23 cellular contexts compared by ENCODE assay signal in the genomic region with DNA sequence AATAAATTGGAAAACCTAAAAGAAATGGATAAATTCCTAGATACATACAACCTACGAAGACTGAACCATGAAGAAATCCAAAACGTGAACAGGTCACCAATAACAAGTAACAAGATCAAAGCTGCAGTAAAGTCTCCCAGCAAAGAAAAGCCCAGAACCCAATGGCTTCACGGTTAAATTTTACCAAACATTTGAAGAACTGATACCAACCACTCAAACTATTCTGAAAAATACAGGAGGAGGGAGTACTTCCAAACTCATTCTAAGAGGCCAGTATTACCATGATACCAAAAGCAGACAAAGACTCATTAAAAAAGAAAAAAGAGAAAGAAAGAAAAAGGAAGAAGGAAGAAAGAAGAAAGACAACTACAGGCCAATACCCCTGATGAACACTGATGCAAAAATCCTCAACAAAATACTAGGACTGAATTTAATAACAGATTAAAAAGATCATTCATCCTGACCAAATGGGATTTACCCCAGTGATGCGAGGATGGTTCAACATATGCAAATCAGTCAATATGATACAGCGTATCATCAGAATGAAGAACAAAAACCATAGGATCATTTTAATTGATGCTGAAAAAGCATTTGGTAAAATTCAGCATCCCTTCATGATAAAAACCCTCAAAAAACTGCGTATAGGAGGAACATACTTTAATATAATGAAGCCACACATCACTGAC. TPM values are rescaled to one million over a fixed set of nuclear protein-coding genes. Genes with fewer than 3 reads are reported as not detected.
DNase-seq lines count a peak whose midpoint lies in the region; ATAC-seq, FAIRE-seq and TF ChIP-seq lines count a peak whose summit lies in the region.
"Had no signal": no experiment of that assay in that cellular context is flagged by ENCODE, and none has a peak within 500 bp of the region (broad histone marks: within the 10 kb centered on the region; RNA-seq: fewer than 3 reads in every experiment).

No MANE protein-coding gene starts in this region.

- H2AFZ ChIP-seq in GM12878 (ENCODE audit: control insufficient read depth, low read depth, low read length), result no peak overlapping the region
- H2AFZ ChIP-seq: GM23248 had no signal

- no peak for FAIRE-seq in GM12878 (lab: Jason Lieb, UNC)
- FAIRE-seq: GM12892, H1 had no signal

- H3K27ac ChIP-seq in GM12878 (ENCODE audit: control insufficient read depth, insufficient read depth), result no peak overlapping the region
- H3K27ac ChIP-seq: 22Rv1, BLaER1, C4-2B, GM23248 had no signal

- H3K27me3 Mint-ChIP-seq in activated T-cell treated with anti-CD3 and anti-CD28 coated beads, Interleukin-2, amount 50 U/mL, for 72 hours (ENCODE audit: low read depth), result no peaks in the 10 kb centered on the region
- H3K27me3 Mint-ChIP-seq in progenitor cell of endocrine pancreas, result peaks cover 3% of the 10 kb centered on the region

- no TSS peak for BruUV-seq in GM12878 (replicated peaks; lab: Mats Ljungman, UMichigan)

- no peaks in the 10 kb centered on the region for H3K4me1 Mint-ChIP-seq in activated T-cell treated with anti-CD3 and anti-CD28 coated beads, Interleukin-2, amount 50 U/mL, for 72 hours (ENCODE audit: low read depth)
- H3K4me1 Mint-ChIP-seq in progenitor cell of endocrine pancreas (ENCODE audit: low read depth), result no peaks in the 10 kb centered on the region
- H3K4me1 Mint-ChIP-seq: B cell, H9 had no signal

- TF ChIP-seq RAD21 in GM12878 (IDR thresholded peaks at IDR 0.05; ENCODE audit: insufficient read depth, low read depth, low read length), result no peak

- no peak overlapping the region for H3K4me3 Mint-ChIP-seq in activated T-cell treated with anti-CD3 and anti-CD28 coated beads, Interleukin-2, amount 50 U/mL, for 72 hours
- no peak overlapping the region for H3K4me3 Mint-ChIP-seq in progenitor cell of endocrine pancreas (ENCODE audit: low read depth)
- H3K4me3 Mint-ChIP-seq: B cell; CD4-positive, CD25-positive, alpha-beta regulatory T cell; CD8-positive, alpha-beta T cell; H9 had no signal

- no peaks in the 10 kb centered on the region for H3K9me3 Mint-ChIP-seq in activated T-cell treated with anti-CD3 and anti-CD28 coated beads, Interleukin-2, amount 50 U/mL, for 72 hours
- H3K9me3 Mint-ChIP-seq in progenitor cell of endocrine pancreas (ENCODE audit: low read depth), result peaks cover 21% of the 10 kb centered on the region
- H3K9me3 Mint-ChIP-seq: CD8-positive, alpha-beta T cell had no signal

- H3K79me2 ChIP-seq in GM12878 (ENCODE audit: control insufficient read depth, insufficient read depth, low read length), result no peaks in the 10 kb centered on the region

- no peaks in the 10 kb centered on the region; the same call in 2 of the 3 replicates for H3K9me3 ChIP-seq in GM12878 (replicated peaks; ENCODE audit: control insufficient read depth, insufficient read depth, low read length)
- H3K9me3 ChIP-seq: Caco-2 had no signal

- SMC1A ChIA-PET in GM12878 (lab: Charles Lee; ENCODE audit: uncharacterized antibody, unreplicated experiment), result interaction anchor here (1.5 to 1.9 kb wide), 2 partner anchors 33 to 40 kb away, joined by 5 read pairs; no protein-coding TSS in a partner anchor

- H3K36me3 Mint-ChIP-seq in activated T-cell treated with anti-CD3 and anti-CD28 coated beads, Interleukin-2, amount 50 U/mL, for 72 hours (ENCODE audit: insufficient read depth in 2 of 2), result peaks cover 0 to 4% of the 10 kb centered on the region in 2 donors
- H3K36me3 Mint-ChIP-seq in progenitor cell of endocrine pancreas (ENCODE audit: insufficient read depth), result peaks cover 4% of the 10 kb centered on the region
- H3K36me3 Mint-ChIP-seq: CD4-positive, CD25-positive, alpha-beta regulatory T cell; CD8-positive, alpha-beta T cell had no signal

- no peak for TF ChIP-seq POLR2A in GM12878 (IDR thresholded peaks at IDR 0.05; ENCODE audit: low read depth, low read length)

- intact Hi-C loops in GM12878 (cut with micrococcal nuclease; ENCODE audit: unreplicated experiment), result no loop called here

- peak overlapping the region; percentile 40 for H3K27ac Mint-ChIP-seq in activated T-cell treated with anti-CD3 and anti-CD28 coated beads, Interleukin-2, amount 50 U/mL, for 72 hours
- no peak overlapping the region for H3K27ac Mint-ChIP-seq in progenitor cell of endocrine pancreas
- H3K27ac Mint-ChIP-seq: B cell; CD8-positive, alpha-beta T cell; H9 had no signal

- no peaks in the 10 kb centered on the region for H4K20me1 ChIP-seq in GM12878 (ENCODE audit: control insufficient read depth, insufficient read depth)
- H4K20me1 ChIP-seq: BLaER1 had no signal

- H3K27me3 ChIP-seq in GM12878 (replicated peaks in 1 of 2; ENCODE audit: control insufficient read depth in 2 of 2, insufficient read depth in 2 of 2, low read length in 1 of 2), result no peaks in the 10 kb centered on the region
- H3K27me3 ChIP-seq: BLaER1 had no signal

- H3K4me1 ChIP-seq in GM12878 (ENCODE audit: control insufficient read depth, insufficient read depth, low read length), result no peaks in the 10 kb centered on the region
- H3K4me1 ChIP-seq: BLaER1, Caco-2 had no signal

- no peak overlapping the region for H3K9ac ChIP-seq in GM12878 (ENCODE audit: control insufficient read depth, insufficient read depth, low read length)
- H3K9ac ChIP-seq: BLaER1, GM23248 had no signal

- H3K4me3 ChIP-seq in GM12878, result no peak overlapping the region
- H3K4me3 ChIP-seq: BLaER1, GM23248 had no signal

- no peak for ATAC-seq in activated T-cell treated with anti-CD3 and anti-CD28 coated beads, Interleukin-2, amount 50 U/mL, for 72 hours (replicated peaks in 1 of 2)
- ATAC-seq in GM19463 (IDR thresholded peaks at IDR 0.05; ENCODE audit: unreplicated experiment) (peak; percentile 56), GM12878 (peak; percentile 56), HG02763 (IDR thresholded peaks at IDR 0.05; ENCODE audit: unreplicated experiment) (no peak), SK-N-SH treated with all-trans-retinoic acid at 6 μM for 48 hours (no peak)
- ATAC-seq: CD8-positive, alpha-beta T cell; HCT116 had no signal

- H3K36me3 ChIP-seq in GM12878 (ENCODE audit: control insufficient read depth in 2 of 2, insufficient read depth in 2 of 2, low read length in 1 of 2), result no peaks in the 10 kb centered on the region
- H3K36me3 ChIP-seq: BLaER1 had no signal

- no peak for DNase-seq in activated T-cell treated with anti-CD3 and anti-CD28 coated beads, Interleukin-2, amount 50 U/mL, for 72 hours
- DNase-seq in activated T-cell treated with anti-CD3 and anti-CD28 coated beads, Interleukin-2, amount 50 U/mL, for 48 hours, result no peak
- DNase-seq in GM12878 (ENCODE audit: low read depth, low spot score) (no peak), progenitor cell of endocrine pancreas (ENCODE audit: low spot score, unreplicated experiment) (no peak), H4 (ENCODE audit: low spot score) (no peak)
- DNase-seq: Caco-2; CD4-positive, CD25-positive, alpha-beta regulatory T cell; CD8-positive, alpha-beta T cell; DMS79; EL; GDM1; GM23248; H9 had no signal

- WGBS in GM12878 (ENCODE audit: insufficient coverage, insufficient replicate concordance, low lambda C conversion rate, missing lambda C conversion rate), result 36% methylated on average over 6 of the region's 6 CpGs

- CTCF ChIA-PET in GM12878 (lab: Yijun Ruan, JAX), result interaction anchor here (0.8 to 1.9 kb wide), 4 partner anchors 9 to 541 kb away, joined by 3 to 7 read pairs (median 4); no protein-coding TSS in a partner anchor

- TF ChIP-seq CTCF in GM12878 (IDR thresholded peaks at IDR 0.05 in 2 of 3, conservative IDR thresholded peaks at IDR 0.05 in 1 of 3; ENCODE audit: control insufficient read depth in 2 of 3, extremely low read depth in 1 of 3, insufficient read depth in 1 of 3, low read depth in 3 of 3, low read length in 3 of 3) (no peak), progenitor cell of endocrine pancreas (IDR thresholded peaks at IDR 0.05; ENCODE audit: unreplicated experiment) (no peak)

- TF ChIP-seq EP300 in GM12878 (IDR thresholded peaks at IDR 0.05; ENCODE audit: borderline replicate concordance in 1 of 2, control insufficient read depth in 1 of 2, low read depth in 2 of 2, low read length in 2 of 2), result no peak

- in situ Hi-C loops in GM12878 (cut with MboI), result no loop called here

- H3K4me2 ChIP-seq in GM12878 (ENCODE audit: control insufficient read depth, insufficient read depth), result no peak overlapping the region
- H3K4me2 ChIP-seq: BLaER1 had no signal

- POLR2A ChIA-PET in GM12878 (lab: Charles Lee), result no interaction called here

- RAD21 ChIA-PET in GM12878 (lab: Charles Lee; ENCODE audit: unreplicated experiment), result no interaction called here

TF ChIP-seq in GM12878, 131 proteins besides CTCF, POLR2A, EP300 and RAD21 (continues in another document):
- TF ChIP-seq SMAD5 (IDR thresholded peaks at IDR 0.05; ENCODE audit: low read depth) (no peak), TCF7 (IDR thresholded peaks at IDR 0.05; ENCODE audit: borderline replicate concordance) (no peak)

TF ChIP-seq in SK-N-SH treated with all-trans-retinoic acid at 6 μM for 48 hours, 23 proteins besides CTCF, POLR2A, EP300 and RAD21 (continues in another document):
- TF ChIP-seq ZNF8 (CRISPR knock-in tag; IDR thresholded peaks at IDR 0.05), result no peak

RNA-seq across cellular contexts. Expression of gene CCDC88C, which starts 26.9 kb away (rescaled TPM):
- 100 to 1,000 TPM; 103 to 111 TPM for total RNA-seq in activated T-cell treated with anti-CD3 and anti-CD28 coated beads, Interleukin-2, amount 50 U/mL, for 72 hours
- 423 and 447 TPM in 2 replicates for total RNA-seq in GM12878 (2013; cell fraction: nucleolus; rRNA removed)
- total RNA-seq in GM12878 (2014; rRNA removed) (48.4 and 48.8 TPM in 2 replicates), GM12878 (2014; rRNA removed; fragmentation: Illumina TruSeq; extraction: Trizol) (35.7 and 41.3 TPM in 2 replicates), GM12878 (2021) (71.3 and 79.6 TPM in 2 replicates), progenitor cell of endocrine pancreas (78.1 and 85.5 TPM in 2 replicates)
- polyA plus RNA-seq in GM12878 (2011; ENCODE audit: low read depth), result 18.5 TPM
- polyA plus RNA-seq in GM12878 (2011; rRNA removed) (37.2 and 39.7 TPM in 2 replicates), GM12878 (2014; fragmentation: Illumina TruSeq; extraction: Trizol) (20.2 and 31.3 TPM in 2 replicates), GM12878 (2014; fragmentation: Nextera tagmentation; extraction: Ambion mirVana) (1 to 10 TPM; 4.0 to 7.0 TPM), GM12878 (2014; rRNA removed) (53.5 and 66.2 TPM in 2 replicates), GM12878 (2016; fragmentation: Nextera tagmentation; extraction: Ambion mirVana) (10 to 100 TPM; 28.9 to 33.4 TPM)
- 37.8 and 40.4 TPM in 2 replicates for polyA plus RNA-seq in GM12878 (2011; cell fraction: cytosol; rRNA removed)
- polyA plus RNA-seq in GM12878 (2011; cell fraction: nucleus; rRNA removed), result 123 and 167 TPM in 2 replicates
- polyA plus RNA-seq in GM12878 (2012), result 34.9 and 39.6 TPM in 2 replicates
- polyA minus RNA-seq in GM12878 (2011; rRNA and poly(A)+ RNA removed), result 69.8 and 107 TPM in 2 replicates
- polyA minus RNA-seq in GM12878 (2011; cell fraction: cytosol; rRNA and poly(A)+ RNA removed), result 26.6 and 28.2 TPM in 2 replicates
- 97.0 and 159 TPM in 2 replicates for polyA minus RNA-seq in GM12878 (2011; cell fraction: nucleus; rRNA and poly(A)+ RNA removed)
- total RNA-seq in H4 (2014; rRNA removed; shearing (Covaris generic)), result 2.3 and 2.4 TPM in 2 replicates
- total RNA-seq: GM23248 had no signal
- polyA plus RNA-seq: GM23248 had no signal

Comparison
In these comparisons a context has a peak if more than half of its experiments do, and no peak if none do; other contexts are left out.
1. ATAC-seq: peak in GM19463 (single experiment) and GM12878 (single experiment); none in activated T-cell treated with anti-CD3 and anti-CD28 coated beads, Interleukin-2, amount 50 U/mL, for 72 hours (0 of 2), HG02763 (single experiment) and SK-N-SH treated with all-trans-retinoic acid at 6 μM for 48 hours (single experiment).
2. RNA of gene CCDC88C, which starts 26.9 kb away (total RNA-seq): 103 to 111 TPM in activated T-cell treated with anti-CD3 and anti-CD28 coated beads, Interleukin-2, amount 50 U/mL, for 72 hours, 78.1 to 85.5 TPM in progenitor cell of endocrine pancreas and 35.7 to 447 TPM in GM12878; 2.3 to 2.4 TPM in H4; every median in the first group is over 10 times any median in the second.